In the genomic region with DNA sequence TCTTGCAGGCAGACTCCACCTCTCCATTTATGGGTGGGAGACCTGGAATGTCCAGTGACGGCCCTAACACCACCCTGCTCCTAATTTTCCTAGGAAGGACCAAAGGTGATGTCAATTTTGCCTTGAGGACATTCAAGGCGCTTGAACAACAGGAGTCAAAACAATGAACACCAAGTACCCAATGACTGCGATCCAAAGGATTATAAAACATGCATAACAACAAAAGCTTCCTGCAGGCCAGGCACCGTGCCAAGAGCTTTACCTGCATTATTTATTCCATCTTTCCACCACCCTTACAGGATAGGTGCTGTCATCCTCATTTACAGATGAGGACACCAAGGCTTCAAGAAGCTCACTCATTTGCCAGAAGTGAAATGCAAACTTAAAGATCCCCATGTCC, we compare ENCODE assay signal across 10 cellular contexts. TPM values are rescaled to one million over a fixed set of nuclear protein-coding genes. Genes with fewer than 3 reads are reported as not detected.
DNase-seq lines count a peak whose midpoint lies in the region; ATAC-seq, FAIRE-seq and TF ChIP-seq lines count a peak whose summit lies in the region.
"Had no signal": no experiment of that assay in that cellular context is flagged by ENCODE, and none has a peak within 500 bp of the region (broad histone marks: within the 10 kb centered on the region; RNA-seq: fewer than 3 reads in every experiment).

No MANE protein-coding gene starts in this region.

- no peak overlapping the region for H3K27ac ChIP-seq in mesendoderm (ENCODE audit: low read depth, low read length)
- H3K27ac ChIP-seq: ovary had no signal

- no CpG with 5 or more reads among the region's 4 CpGs for WGBS in mesendoderm (ENCODE audit: extremely low coverage, insufficient coverage, low lambda C conversion rate)

- no peaks in the 10 kb centered on the region for H3K79me2 ChIP-seq in mesendoderm (ENCODE audit: control insufficient read depth, insufficient read depth, low read length)

- H3K27me3 Mint-ChIP-seq in WTC11 (ENCODE audit: low read depth): no peaks in the 10 kb centered on the region

- no peak overlapping the region for H3K4me2 ChIP-seq in mesendoderm (ENCODE audit: low read length)

- POLR2A ChIA-PET in WTC11 (lab: Charles Lee): no interaction called here

- no peaks in the 10 kb centered on the region for H3K27me3 ChIP-seq in mesendoderm (ENCODE audit: insufficient read depth, low read length, poor library complexity)
- H3K27me3 ChIP-seq: ovary had no signal

- H3K36me3 Mint-ChIP-seq in WTC11: peaks cover 5% of the 10 kb centered on the region; the same call in 1 of the 2 replicates

- H4K5ac ChIP-seq in mesendoderm (ENCODE audit: low read length): no peak overlapping the region

- FAIRE-seq in GM19239 (lab: Jason Lieb, UNC): peak; percentile 28

- H3K27ac Mint-ChIP-seq in WTC11: peak overlapping the region; percentile 87

- H3K36me3 ChIP-seq in mesendoderm (ENCODE audit: control insufficient read depth, insufficient read depth, low read length): no peaks in the 10 kb centered on the region
- H3K36me3 ChIP-seq: ovary had no signal

- no peak overlapping the region for H2BK120ac ChIP-seq in mesendoderm (ENCODE audit: low read depth, low read length)

- ATAC-seq in WTC11: peak; percentile 18
- ATAC-seq in HG03460 (IDR thresholded peaks at IDR 0.05; ENCODE audit: unreplicated experiment): no peak

- DNase-seq in COLO668 (lab: John Stamatoyannopoulos, UW; ENCODE audit: unreplicated experiment) (peak; percentile 87), GM19239 (ENCODE audit: insufficient read length, low spot score) (no peak), WTC11 (ENCODE audit: low spot score) (no peak), mesendoderm (no peak), H4 (ENCODE audit: low spot score) (no peak), EL (no peak)
- DNase-seq: activated effector memory CD4-positive, alpha-beta T cell treated with Interleukin-2 at 50 U/mL for 16 hours; NCI-H1436 treated with DMSO at 0.1 percent for 48 hours had no signal

- no peak overlapping the region for H3K4me3 ChIP-seq in mesendoderm (ENCODE audit: low read length)
- H3K4me3 ChIP-seq: ovary had no signal

- no peak for TF ChIP-seq CTCF in WTC11 (IDR thresholded peaks at IDR 0.05)

- H3K4me3 Mint-ChIP-seq in WTC11: no peak overlapping the region

- no peaks in the 10 kb centered on the region; the same call in 1 of the 2 replicates for H3K9me3 Mint-ChIP-seq in WTC11

- no peak overlapping the region for H3K4ac ChIP-seq in mesendoderm (ENCODE audit: low read depth, low read length)

- no peak overlapping the region for H2AK5ac ChIP-seq in mesendoderm (ENCODE audit: low read length)

- no peaks in the 10 kb centered on the region for H3K79me1 ChIP-seq in mesendoderm (ENCODE audit: low read length)

- H3K23ac ChIP-seq in mesendoderm (ENCODE audit: low read length): no peak overlapping the region

- no peak overlapping the region for H4K8ac ChIP-seq in mesendoderm (ENCODE audit: low read depth, low read length)

- H3K4me1 ChIP-seq in mesendoderm (ENCODE audit: control insufficient read depth, low read depth, low read length): peaks cover 2% of the 10 kb centered on the region

- no peak overlapping the region for H3K56ac ChIP-seq in mesendoderm (ENCODE audit: low read length)

- no peak overlapping the region for H2BK15ac ChIP-seq in mesendoderm (replicated peaks; ENCODE audit: low read depth)

- no peak overlapping the region for H2BK5ac ChIP-seq in mesendoderm (ENCODE audit: low read length)

- H3K4me1 Mint-ChIP-seq in WTC11: peaks cover 76% of the 10 kb centered on the region

- no peak overlapping the region for H3K9ac ChIP-seq in mesendoderm (ENCODE audit: low read length)

- CTCF ChIA-PET in WTC11 (lab: Charles Lee): no interaction called here

- H3K18ac ChIP-seq in mesendoderm (ENCODE audit: low read length): peak overlapping the region; percentile 62

TF ChIP-seq in WTC11, 78 proteins besides CTCF, POLR2A, EP300 and RAD21:
- TF ChIP-seq, protein P1, sequence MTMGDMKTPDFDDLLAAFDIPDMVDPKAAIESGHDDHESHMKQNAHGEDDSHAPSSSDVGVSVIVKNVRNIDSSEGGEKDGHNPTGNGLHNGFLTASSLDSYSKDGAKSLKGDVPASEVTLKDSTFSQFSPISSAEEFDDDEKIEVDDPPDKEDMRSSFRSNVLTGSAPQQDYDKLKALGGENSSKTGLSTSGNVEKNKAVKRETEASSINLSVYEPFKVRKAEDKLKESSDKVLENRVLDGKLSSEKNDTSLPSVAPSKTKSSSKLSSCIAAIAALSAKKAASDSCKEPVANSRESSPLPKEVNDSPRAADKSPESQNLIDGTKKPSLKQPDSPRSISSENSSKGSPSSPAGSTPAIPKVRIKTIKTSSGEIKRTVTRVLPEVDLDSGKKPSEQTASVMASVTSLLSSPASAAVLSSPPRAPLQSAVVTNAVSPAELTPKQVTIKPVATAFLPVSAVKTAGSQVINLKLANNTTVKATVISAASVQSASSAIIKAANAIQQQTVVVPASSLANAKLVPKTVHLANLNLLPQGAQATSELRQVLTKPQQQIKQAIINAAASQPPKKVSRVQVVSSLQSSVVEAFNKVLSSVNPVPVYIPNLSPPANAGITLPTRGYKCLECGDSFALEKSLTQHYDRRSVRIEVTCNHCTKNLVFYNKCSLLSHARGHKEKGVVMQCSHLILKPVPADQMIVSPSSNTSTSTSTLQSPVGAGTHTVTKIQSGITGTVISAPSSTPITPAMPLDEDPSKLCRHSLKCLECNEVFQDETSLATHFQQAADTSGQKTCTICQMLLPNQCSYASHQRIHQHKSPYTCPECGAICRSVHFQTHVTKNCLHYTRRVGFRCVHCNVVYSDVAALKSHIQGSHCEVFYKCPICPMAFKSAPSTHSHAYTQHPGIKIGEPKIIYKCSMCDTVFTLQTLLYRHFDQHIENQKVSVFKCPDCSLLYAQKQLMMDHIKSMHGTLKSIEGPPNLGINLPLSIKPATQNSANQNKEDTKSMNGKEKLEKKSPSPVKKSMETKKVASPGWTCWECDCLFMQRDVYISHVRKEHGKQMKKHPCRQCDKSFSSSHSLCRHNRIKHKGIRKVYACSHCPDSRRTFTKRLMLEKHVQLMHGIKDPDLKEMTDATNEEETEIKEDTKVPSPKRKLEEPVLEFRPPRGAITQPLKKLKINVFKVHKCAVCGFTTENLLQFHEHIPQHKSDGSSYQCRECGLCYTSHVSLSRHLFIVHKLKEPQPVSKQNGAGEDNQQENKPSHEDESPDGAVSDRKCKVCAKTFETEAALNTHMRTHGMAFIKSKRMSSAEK (CRISPR knock-in tag; IDR thresholded peaks at IDR 0.05; ENCODE audit: borderline replicate concordance): no peak

RNA-seq across cellular contexts. Expression of gene FOXN3, which starts 15.2 kb away (rescaled TPM):
- 143 to 170 TPM (median 147 TPM) in 3 replicates for total RNA-seq in WTC11 (2021)
- 45.2 TPM for polyA plus RNA-seq in mesendoderm (2013, experiment 1 of 2)
- 47.9 TPM for polyA plus RNA-seq in mesendoderm (2013, experiment 2 of 2)
- 5.2 and 12.2 TPM in 2 replicates for total RNA-seq in H4 (2014; rRNA removed; shearing (Covaris generic))

Comparison
In these comparisons a context has a peak if more than half of its experiments do, and no peak if none do; other contexts are left out.
1. RNA of gene FOXN3, which starts 15.2 kb away (total RNA-seq): 143 to 170 TPM in WTC11; 5.2 to 12.2 TPM in H4; every median in the first group is over 10 times any median in the second.